In genomic region chr3:79864077-79864476, GRCh38 we compare ENCODE assay signal across 19 cellular contexts.
DNase-seq lines count a peak whose midpoint lies in the region; ATAC-seq and TF ChIP-seq lines count a peak whose summit lies in the region.
"Had no signal": no experiment of that assay in that cellular context is flagged by ENCODE, and none has a peak within 500 bp of the region (broad histone marks: within the 10 kb centered on the region; RNA-seq: fewer than 3 reads in every experiment).

No MANE protein-coding gene starts in this region.

- H3K9me3 Mint-ChIP-seq in nephron = peaks cover 11% of the 10 kb centered on the region

- H3K36me3 Mint-ChIP-seq in nephron (ENCODE audit: low read depth) = no peaks in the 10 kb centered on the region
- H3K36me3 Mint-ChIP-seq: CD8-positive, alpha-beta memory T cell had no signal

- ATAC-seq in SK-N-SH treated with all-trans-retinoic acid at 6 μM for 48 hours = no peak
- ATAC-seq: A549, GM12878 had no signal

- DNase-seq in HEK293T (ENCODE audit: extremely low spot score) (no peak), NCI-H526 (lab: John Stamatoyannopoulos, UW) (no peak), nucleus accumbens (lab: John Stamatoyannopoulos, UW) (no peak)
- DNase-seq: AML-193; CD4-positive, alpha-beta T cell; CD8-positive, alpha-beta memory T cell; COR-L47; DMS 273 treated with DMSO at 0.1 percent for 48 hours; DMS153; DMS53; DMS79; DND-41; EL; GDM1 had no signal

- POLR2A ChIA-PET in HEK293T (lab: Yijun Ruan, JAX) = no interaction called here

- TF ChIP-seq CTCF in nephron (IDR thresholded peaks at IDR 0.05; ENCODE audit: unreplicated experiment in 3 of 3) = no peak

- H3K4me3 Mint-ChIP-seq in nephron = no peak overlapping the region
- H3K4me3 Mint-ChIP-seq: B cell; CD4-positive, alpha-beta T cell; CD8-positive, alpha-beta memory T cell had no signal

- H3K4me1 Mint-ChIP-seq in nephron = peaks cover 5% of the 10 kb centered on the region
- H3K4me1 Mint-ChIP-seq: B cell; CD8-positive, alpha-beta memory T cell had no signal

- CTCF ChIA-PET in HEK293T (lab: Yijun Ruan, JAX) = no interaction called here

- peak overlapping the region; percentile 28 to 60 (median 56) for H3K27ac Mint-ChIP-seq in nephron
- H3K27ac Mint-ChIP-seq: B cell; CD4-positive, alpha-beta T cell; CD8-positive, alpha-beta memory T cell had no signal

- no peaks in the 10 kb centered on the region for H3K27me3 Mint-ChIP-seq in nephron (ENCODE audit: low read depth)
- H3K27me3 Mint-ChIP-seq: B cell; CD4-positive, alpha-beta T cell had no signal

TF ChIP-seq in HEK293T, 16 proteins besides CTCF, POLR2A, EP300 and RAD21:
- TF ChIP-seq FOXK2 (IDR thresholded peaks at IDR 0.05) (no peak), SUZ12 (IDR thresholded peaks at IDR 0.05) (no peak), PKNOX1 (IDR thresholded peaks at IDR 0.05) (peak; percentile 93), ZNF384 (IDR thresholded peaks at IDR 0.05) (no peak), CTBP1 (IDR thresholded peaks at IDR 0.05; ENCODE audit: borderline replicate concordance) (no peak)

TF ChIP-seq in SK-N-SH treated with all-trans-retinoic acid at 6 μM for 48 hours, 23 proteins besides CTCF, POLR2A, EP300 and RAD21:
- TF ChIP-seq TSHZ2 (CRISPR knock-in tag; IDR thresholded peaks at IDR 0.05) = 0 out of 2 replicates have a peak, but pooled peaks have one; percentile 34
- no peak for TF ChIP-seq BACH2 (CRISPR knock-in tag; IDR thresholded peaks at IDR 0.05; ENCODE audit: borderline replicate concordance)
- no peak for TF ChIP-seq RARB (CRISPR knock-in tag; IDR thresholded peaks at IDR 0.05)
- TF ChIP-seq ISL1 (CRISPR knock-in tag; IDR thresholded peaks at IDR 0.05) = peak; percentile 73
